ENCODE assay signal across 18 cellular contexts in genomic region chr2:31943636-31944225, GRCh38.
A peak's percentile ranks its signal among the peaks of the same experiment; 100 is the strongest.
DNase-seq lines count a peak whose midpoint lies in the region; ATAC-seq lines count a peak whose summit lies in the region.
"Had no signal": no experiment of that assay in that cellular context is flagged by ENCODE, and none has a peak within 500 bp of the region (broad histone marks: within the 10 kb centered on the region; RNA-seq: fewer than 3 reads in every experiment).

No MANE protein-coding gene starts in this region.

- POLR2A ChIA-PET in activated CD4-positive, alpha-beta T cell treated with anti-CD3 and anti-CD28 coated beads, Interleukin-2, amount 10 ng/mL, durations not matched to agents 7 days and 5 days (lab: Charles Lee), result no interaction called here

- intact Hi-C loops in activated CD4-positive, alpha-beta T cell treated with anti-CD3 and anti-CD28 coated beads, Interleukin-2, amount 10 ng/mL, durations not matched to agents 24 days and 14 days (cut with micrococcal nuclease), result no loop called here
- intact Hi-C loops in dendritic cell treated with granulocyte-macrophage colony-stimulating factor and Interleukin-4, amounts not matched to agents 40 ng/mL and 50 ng/mL, for 4 days (cut with micrococcal nuclease), result no loop called here

- no peak for DNase-seq in activated CD4-positive, alpha-beta T cell treated with anti-CD3 and anti-CD28 coated beads, Interleukin-2, amount 10 ng/mL, durations not matched to agents 24 days and 14 days
- DNase-seq in activated CD4-positive, alpha-beta T cell treated with anti-CD3 and anti-CD28 coated beads, Interleukin-2, amount 10 ng/mL, durations not matched to agents 7 days and 5 days, result no peak
- no peak for DNase-seq in stimulated activated naive CD8-positive, alpha-beta T cell treated with anti-CD3 and anti-CD28 coated beads, Interleukin-15, Interleukin-2, amounts not matched to agents 100 U/mL and 50 U/mL, for 24 hours
- DNase-seq in DMS53 (lab: John Stamatoyannopoulos, UW) (no peak), NCI-H82 treated with DMSO at 0.1 percent for 48 hours (lab: John Stamatoyannopoulos, UW; ENCODE audit: unreplicated experiment) (no peak), NCI-H187 treated with DMSO at 0.1 percent for 48 hours (lab: John Stamatoyannopoulos, UW) (no peak)
- DNase-seq: 8988T; Calu3; EL; GOT3; NCI-H1105; NCI-H2081 treated with DMSO at 0.1 percent for 48 hours; NK-92 treated with Interleukin-12 subunit alpha and Interleukin-12 subunit beta, amount 100 ng/mL, for 24 hours; Peyer's patch had no signal

- H3K27ac Mint-ChIP-seq in activated CD4-positive, alpha-beta T cell treated with anti-CD3 and anti-CD28 coated beads, Interleukin-2, amount 10 ng/mL, durations not matched to agents 24 days and 14 days, result peak overlapping the region; percentile 18
- H3K27ac Mint-ChIP-seq in activated CD4-positive, alpha-beta T cell treated with anti-CD3 and anti-CD28 coated beads, Interleukin-2, amount 10 ng/mL, durations not matched to agents 7 days and 5 days, result no peak overlapping the region
- peak overlapping the region; percentile 28 for H3K27ac Mint-ChIP-seq in stimulated activated naive CD8-positive, alpha-beta T cell treated with anti-CD3 and anti-CD28 coated beads, Interleukin-15, Interleukin-2, amounts not matched to agents 100 ng/mL and 50 ng/mL, for 24 hours
- H3K27ac Mint-ChIP-seq in dendritic cell treated with granulocyte-macrophage colony-stimulating factor and Interleukin-4, amounts not matched to agents 40 ng/mL and 50 ng/mL, for 4 days, result peak overlapping the region; percentile 33

- peaks cover 7% of the 10 kb centered on the region for H3K36me3 Mint-ChIP-seq in activated CD4-positive, alpha-beta T cell treated with anti-CD3 and anti-CD28 coated beads, Interleukin-2, amount 10 ng/mL, durations not matched to agents 24 days and 14 days (ENCODE audit: low read depth)
- peaks cover 11% of the 10 kb centered on the region for H3K36me3 Mint-ChIP-seq in activated CD4-positive, alpha-beta T cell treated with anti-CD3 and anti-CD28 coated beads, Interleukin-2, amount 10 ng/mL, durations not matched to agents 7 days and 5 days (ENCODE audit: low read depth)
- peaks cover 7% of the 10 kb centered on the region for H3K36me3 Mint-ChIP-seq in stimulated activated naive CD8-positive, alpha-beta T cell treated with anti-CD3 and anti-CD28 coated beads, Interleukin-15, Interleukin-2, amounts not matched to agents 100 ng/mL and 50 ng/mL, for 24 hours (ENCODE audit: low read depth)
- peaks cover 10% of the 10 kb centered on the region for H3K36me3 Mint-ChIP-seq in dendritic cell treated with granulocyte-macrophage colony-stimulating factor and Interleukin-4, amounts not matched to agents 40 ng/mL and 50 ng/mL, for 4 days (ENCODE audit: low read depth)

- no peaks in the 10 kb centered on the region for H3K27me3 Mint-ChIP-seq in activated CD4-positive, alpha-beta T cell treated with anti-CD3 and anti-CD28 coated beads, Interleukin-2, amount 10 ng/mL, durations not matched to agents 24 days and 14 days
- H3K27me3 Mint-ChIP-seq in activated CD4-positive, alpha-beta T cell treated with anti-CD3 and anti-CD28 coated beads, Interleukin-2, amount 10 ng/mL, durations not matched to agents 7 days and 5 days, result no peaks in the 10 kb centered on the region
- H3K27me3 Mint-ChIP-seq in stimulated activated naive CD8-positive, alpha-beta T cell treated with anti-CD3 and anti-CD28 coated beads, Interleukin-15, Interleukin-2, amounts not matched to agents 100 ng/mL and 50 ng/mL, for 24 hours, result no peaks in the 10 kb centered on the region
- H3K27me3 Mint-ChIP-seq in dendritic cell treated with granulocyte-macrophage colony-stimulating factor and Interleukin-4, amounts not matched to agents 40 ng/mL and 50 ng/mL, for 4 days, result no peaks in the 10 kb centered on the region

- no peak for ATAC-seq in stimulated activated naive CD8-positive, alpha-beta T cell treated with anti-CD3 and anti-CD28 coated beads, Interleukin-15, Interleukin-2, amounts not matched to agents 100 U/mL and 50 U/mL, for 24 hours
- ATAC-seq: GM12878, K562 had no signal

- no peak overlapping the region for H3K4me3 Mint-ChIP-seq in activated CD4-positive, alpha-beta T cell treated with anti-CD3 and anti-CD28 coated beads, Interleukin-2, amount 10 ng/mL, durations not matched to agents 24 days and 14 days
- H3K4me3 Mint-ChIP-seq in activated CD4-positive, alpha-beta T cell treated with anti-CD3 and anti-CD28 coated beads, Interleukin-2, amount 10 ng/mL, durations not matched to agents 7 days and 5 days, result no peak overlapping the region
- H3K4me3 Mint-ChIP-seq in stimulated activated naive CD8-positive, alpha-beta T cell treated with anti-CD3 and anti-CD28 coated beads, Interleukin-15, Interleukin-2, amounts not matched to agents 100 ng/mL and 50 ng/mL, for 24 hours, result no peak overlapping the region
- no peak overlapping the region for H3K4me3 Mint-ChIP-seq in dendritic cell treated with granulocyte-macrophage colony-stimulating factor and Interleukin-4, amounts not matched to agents 40 ng/mL and 50 ng/mL, for 4 days

- no peaks in the 10 kb centered on the region for H3K9me3 Mint-ChIP-seq in activated CD4-positive, alpha-beta T cell treated with anti-CD3 and anti-CD28 coated beads, Interleukin-2, amount 10 ng/mL, durations not matched to agents 24 days and 14 days
- no peaks in the 10 kb centered on the region for H3K9me3 Mint-ChIP-seq in activated CD4-positive, alpha-beta T cell treated with anti-CD3 and anti-CD28 coated beads, Interleukin-2, amount 10 ng/mL, durations not matched to agents 7 days and 5 days
- no peaks in the 10 kb centered on the region for H3K9me3 Mint-ChIP-seq in stimulated activated naive CD8-positive, alpha-beta T cell treated with anti-CD3 and anti-CD28 coated beads, Interleukin-15, Interleukin-2, amounts not matched to agents 100 ng/mL and 50 ng/mL, for 24 hours
- H3K9me3 Mint-ChIP-seq in dendritic cell treated with granulocyte-macrophage colony-stimulating factor and Interleukin-4, amounts not matched to agents 40 ng/mL and 50 ng/mL, for 4 days, result no peaks in the 10 kb centered on the region

- peaks cover 29% of the 10 kb centered on the region for H3K4me1 Mint-ChIP-seq in activated CD4-positive, alpha-beta T cell treated with anti-CD3 and anti-CD28 coated beads, Interleukin-2, amount 10 ng/mL, durations not matched to agents 24 days and 14 days
- H3K4me1 Mint-ChIP-seq in activated CD4-positive, alpha-beta T cell treated with anti-CD3 and anti-CD28 coated beads, Interleukin-2, amount 10 ng/mL, durations not matched to agents 7 days and 5 days, result peaks cover 28% of the 10 kb centered on the region
- H3K4me1 Mint-ChIP-seq in stimulated activated naive CD8-positive, alpha-beta T cell treated with anti-CD3 and anti-CD28 coated beads, Interleukin-15, Interleukin-2, amounts not matched to agents 100 ng/mL and 50 ng/mL, for 24 hours (ENCODE audit: low read depth), result peaks cover 49% of the 10 kb centered on the region
- peaks cover 17% of the 10 kb centered on the region for H3K4me1 Mint-ChIP-seq in dendritic cell treated with granulocyte-macrophage colony-stimulating factor and Interleukin-4, amounts not matched to agents 40 ng/mL and 50 ng/mL, for 4 days (ENCODE audit: low read depth)

- CTCF ChIA-PET in activated CD4-positive, alpha-beta T cell treated with anti-CD3 and anti-CD28 coated beads, Interleukin-2, amount 10 ng/mL, durations not matched to agents 7 days and 5 days (lab: Charles Lee), result interaction anchor here (1.4 kb wide), 1 partner anchor 11 kb away, joined by 4 read pairs; no protein-coding TSS in a partner anchor
